ENCODE assay signal across 8 cellular contexts in the genomic region with DNA sequence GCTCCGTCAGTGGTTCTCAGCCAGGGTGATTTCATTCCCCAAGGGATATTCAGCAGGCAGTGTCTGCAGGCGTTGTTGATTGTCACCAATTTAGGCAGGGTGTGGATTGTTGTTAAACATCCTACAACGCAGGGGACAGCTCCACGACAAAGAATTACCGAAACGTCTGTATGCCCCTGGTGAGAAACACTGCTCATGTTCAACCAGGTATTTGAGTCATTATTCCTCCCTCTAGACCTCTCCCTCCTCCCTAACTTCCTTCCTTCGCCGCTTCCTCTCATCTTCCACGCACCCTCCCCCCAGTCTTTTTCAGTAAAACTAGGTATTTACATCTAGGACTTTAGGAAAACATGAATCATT. TPM values are rescaled to one million over a fixed set of nuclear protein-coding genes. Genes with fewer than 3 reads are reported as not detected.
A peak's percentile ranks its signal among the peaks of the same experiment; 100 is the strongest.
DNase-seq lines count a peak whose midpoint lies in the region; ATAC-seq and TF ChIP-seq lines count a peak whose summit lies in the region.

No MANE protein-coding gene starts in this region.

- CTCF ChIA-PET in RWPE1 (lab: Yijun Ruan, JAX), result no interaction called here

- H3K27me3 ChIP-seq in duodenal mucosa (ENCODE audit: control insufficient read depth in 1 of 2, insufficient read depth in 2 of 2, low read length in 2 of 2) (no peaks in the 10 kb centered on the region), stomach (no peaks in the 10 kb centered on the region)

- H3K4me1 ChIP-seq in duodenal mucosa (ENCODE audit: control insufficient read depth in 1 of 2, insufficient read depth in 2 of 2, low read length in 2 of 2), result peaks cover 60 to 89% of the 10 kb centered on the region in 2 donors
- H3K4me1 ChIP-seq in stomach, result peaks cover 34 to 77% (median 55%) of the 10 kb centered on the region in 4 donors

- 50 to 62% (median 53%) methylated on average over 9 of the region's 9 CpGs for WGBS in stomach, 5 donors

- H3K4me3 ChIP-seq in duodenal mucosa (ENCODE audit: low read depth in 1 of 2, low read length in 2 of 2) (peak overlapping the region in 1 of 2 donors; percentile 6), stomach (no peak overlapping the region)

- peak; percentile 43 for DNase-seq in activated naive CD4-positive, alpha-beta T cell treated with Interleukin-2 at 50 U/mL for 16 hours
- no peak for DNase-seq in activated naive CD4-positive, alpha-beta T cell (lab: John Stamatoyannopoulos, UW)
- DNase-seq in RWPE1 (ENCODE audit: low spot score), result no peak
- DNase-seq in stomach, result no peak
- DNase-seq in glomerular visceral epithelial cell (ENCODE audit: extremely low spot score), result no peak

- POLR2A ChIA-PET in RWPE1 (lab: Yijun Ruan, JAX; ENCODE audit: low non-redundant PET), result no interaction called here

- no peak for TF ChIP-seq CTCF in RWPE1 (conservative IDR thresholded peaks at IDR 0.05; ENCODE audit: low read depth)
- TF ChIP-seq CTCF in stomach (IDR thresholded peaks at IDR 0.05), result no peak

- TF ChIP-seq POLR2A in stomach (IDR thresholded peaks at IDR 0.05), result no peak

- H3K9me3 ChIP-seq in duodenal mucosa (ENCODE audit: control insufficient read depth in 1 of 2, low read length in 2 of 2) (no peaks in the 10 kb centered on the region), stomach (no peaks in the 10 kb centered on the region)

- H3K27ac ChIP-seq in RWPE1 (peak overlapping the region; percentile 86; the same call in 1 of the 2 replicates), duodenal mucosa (ENCODE audit: low read depth, low read length) (no peak overlapping the region), stomach (peak overlapping the region in 4 of 5 donors; percentile 46 to 84 (median 68))

- intact Hi-C loops in stomach (cut with DNase I; ENCODE audit: low total_unique reads), result no loop called here

- ATAC-seq in GM19463 (IDR thresholded peaks at IDR 0.05; ENCODE audit: unreplicated experiment) (no peak), GM19035 (IDR thresholded peaks at IDR 0.05; ENCODE audit: unreplicated experiment) (no peak)

- TF ChIP-seq EP300 in stomach (IDR thresholded peaks at IDR 0.05), result no peak

- H3K36me3 ChIP-seq in duodenal mucosa (ENCODE audit: control insufficient read depth in 1 of 2, insufficient read depth in 2 of 2, low read length in 2 of 2) (no peaks in the 10 kb centered on the region), stomach (no peaks in the 10 kb centered on the region)

- H3K9ac ChIP-seq in duodenal mucosa (ENCODE audit: low read depth in 1 of 2, low read length in 2 of 2), result peak overlapping the region; percentile 14 to 15

RNA-seq across cellular contexts. Expression of gene NCK2, which starts 50.8 kb away (rescaled TPM):
- total RNA-seq in stomach, result 10 to 100 TPM; 27.0 to 88.9 (median 40.3) TPM
- polyA plus RNA-seq in stomach, result 10 to 100 TPM; 23.1 to 61.6 (median 45.5) TPM
